In genomic region chr11:306645-307371, GRCh38 we compare ENCODE assay signal across 1 cellular context.
TF ChIP-seq lines count a peak whose summit lies in the region.

No MANE protein-coding gene starts in this region.

TF ChIP-seq in GM23338, 12 proteins besides CTCF, POLR2A, EP300 and RAD21 (continued from another document):
- TF ChIP-seq ZNF462 (CRISPR knock-in tag; IDR thresholded peaks at IDR 0.05) (no peak), EZH2 (IDR thresholded peaks at IDR 0.05; ENCODE audit: low read depth, unreplicated experiment) (no peak), REST (IDR thresholded peaks at IDR 0.05; ENCODE audit: unreplicated experiment) (no peak), NANOG (IDR thresholded peaks at IDR 0.05; ENCODE audit: borderline replicate concordance) (no peak), ZNF331 (CRISPR knock-in tag; IDR thresholded peaks at IDR 0.05; ENCODE audit: low read depth) (no peak), JUNB (IDR thresholded peaks at IDR 0.05; ENCODE audit: unreplicated experiment) (no peak), ETS1 (IDR thresholded peaks at IDR 0.05) (no peak), EZH2phosphoT487 (IDR thresholded peaks at IDR 0.05; ENCODE audit: unreplicated experiment) (no peak), POLR2AphosphoS5 (IDR thresholded peaks at IDR 0.05; ENCODE audit: low read depth) (no peak), STAT1 (IDR thresholded peaks at IDR 0.05; ENCODE audit: unreplicated experiment) (no peak), ZNF114 (CRISPR knock-in tag; IDR thresholded peaks at IDR 0.05) (no peak)
